ENCODE assay signal across 12 cellular contexts in genomic region chrX:104370089-104370488, GRCh38.
DNase-seq lines count a peak whose midpoint lies in the region; ATAC-seq and TF ChIP-seq lines count a peak whose summit lies in the region.
"Had no signal": no experiment of that assay in that cellular context is flagged by ENCODE, and none has a peak within 500 bp of the region (broad histone marks: within the 10 kb centered on the region; RNA-seq: fewer than 3 reads in every experiment).

No MANE protein-coding gene starts in this region.

- intact Hi-C loops in dorsolateral prefrontal cortex (cut with DNase I), result no loop called here
- intact Hi-C loops in Right ventricle myocardium superior (cut with DNase I), result no loop called here

- H3K27me3 Mint-ChIP-seq in activated T-cell treated with anti-CD3 and anti-CD28 coated beads, Interleukin-2, amount 50 U/mL, for 72 hours (ENCODE audit: low read depth), result peaks cover 29% of the 10 kb centered on the region
- H3K27me3 Mint-ChIP-seq in effector memory CD8-positive, alpha-beta T cell, result peaks cover 6 to 9% of the 10 kb centered on the region in 2 donors

- no peaks in the 10 kb centered on the region for H3K36me3 Mint-ChIP-seq in activated T-cell treated with anti-CD3 and anti-CD28 coated beads, Interleukin-2, amount 50 U/mL, for 72 hours (ENCODE audit: insufficient read depth in 2 of 2)
- H3K36me3 Mint-ChIP-seq in effector memory CD8-positive, alpha-beta T cell (ENCODE audit: insufficient read depth), result no peaks in the 10 kb centered on the region

- H3K27ac ChIP-seq in dorsolateral prefrontal cortex, result no peak overlapping the region
- H3K27ac ChIP-seq: upper lobe of right lung had no signal

- H3K27me3 ChIP-seq in dorsolateral prefrontal cortex, result peaks cover 0 to 87% (median 29%) of the 10 kb centered on the region in 45 donors
- H3K27me3 ChIP-seq: upper lobe of right lung had no signal

- no peaks in the 10 kb centered on the region for H3K4me1 Mint-ChIP-seq in activated T-cell treated with anti-CD3 and anti-CD28 coated beads, Interleukin-2, amount 50 U/mL, for 72 hours (ENCODE audit: low read depth)
- H3K4me1 Mint-ChIP-seq in effector memory CD8-positive, alpha-beta T cell (ENCODE audit: low read depth in 2 of 2), result no peaks in the 10 kb centered on the region

- no peak overlapping the region for H3K4me3 Mint-ChIP-seq in activated T-cell treated with anti-CD3 and anti-CD28 coated beads, Interleukin-2, amount 50 U/mL, for 72 hours
- no peak overlapping the region for H3K4me3 Mint-ChIP-seq in effector memory CD8-positive, alpha-beta T cell
- H3K4me3 Mint-ChIP-seq: activated T-cell treated with anti-CD3 and anti-CD28 coated beads, Interleukin-2, amount 50 U/mL, for 4 hours; T-helper 2 cell treated with Interferon-gamma antibody and Interleukin-4, amounts not matched to agents 5 μg/mL and 100 μg/mL, for 36 hours had no signal

- ATAC-seq in activated T-cell treated with anti-CD3 and anti-CD28 coated beads, Interleukin-2, amount 50 U/mL, for 72 hours (replicated peaks in 1 of 2), result no peak
- no peak for ATAC-seq in Right ventricle myocardium superior (ENCODE audit: poor library complexity)
- no peak for ATAC-seq in effector memory CD8-positive, alpha-beta T cell (replicated peaks)
- ATAC-seq: activated T-cell treated with anti-CD3 and anti-CD28 coated beads, Interleukin-2, amount 50 U/mL, for 4 hours; upper lobe of right lung had no signal

- no peaks in the 10 kb centered on the region for H3K9me3 Mint-ChIP-seq in activated T-cell treated with anti-CD3 and anti-CD28 coated beads, Interleukin-2, amount 50 U/mL, for 72 hours
- H3K9me3 Mint-ChIP-seq in effector memory CD8-positive, alpha-beta T cell, result no peaks in the 10 kb centered on the region
- H3K9me3 Mint-ChIP-seq: activated T-cell treated with anti-CD3 and anti-CD28 coated beads, Interleukin-2, amount 50 U/mL, for 4 hours; T-helper 2 cell treated with Interferon-gamma antibody and Interleukin-4, amounts not matched to agents 5 μg/mL and 100 μg/mL, for 36 hours had no signal

- H3K27ac Mint-ChIP-seq in activated T-cell treated with anti-CD3 and anti-CD28 coated beads, Interleukin-2, amount 50 U/mL, for 72 hours, result no peak overlapping the region
- H3K27ac Mint-ChIP-seq in effector memory CD8-positive, alpha-beta T cell, result no peak overlapping the region
- H3K27ac Mint-ChIP-seq: T-helper 2 cell treated with Interferon-gamma antibody and Interleukin-4, amounts not matched to agents 5 μg/mL and 100 μg/mL, for 36 hours had no signal

- TF ChIP-seq CTCF in NB4 (IDR thresholded peaks at IDR 0.05; ENCODE audit: low read depth, low read length) (no peak), choroid plexus epithelial cell (conservative IDR thresholded peaks at IDR 0.05; ENCODE audit: low read depth, low read length) (peak; percentile 35), dorsolateral prefrontal cortex (IDR thresholded peaks at IDR 0.05 in 54 of 56, conservative IDR thresholded peaks at IDR 0.05 in 2 of 56; ENCODE audit: low read depth in 1 of 56, partially characterized antibody in 56 of 56) (peak in 4 of 56 donors; percentile 11 to 20 (median 16))

- H3K4me3 ChIP-seq in NB4 (ENCODE audit: low read depth, low read length) (no peak overlapping the region), choroid plexus epithelial cell (ENCODE audit: low read depth, low read length) (no peak overlapping the region), dorsolateral prefrontal cortex (no peak overlapping the region)
- H3K4me3 ChIP-seq: upper lobe of right lung had no signal

- DNase-seq in Daoy (ENCODE audit: low read depth) (peak; percentile 6), NB4 (ENCODE audit: low read depth) (peak; percentile 7), choroid plexus epithelial cell (ENCODE audit: low read depth) (peak; percentile 37), medulla oblongata (ENCODE audit: extremely low spot score) (peak; percentile 13), dorsolateral prefrontal cortex (no peak), Right ventricle myocardium superior (no peak)
- DNase-seq in activated T-cell treated with anti-CD3 and anti-CD28 coated beads, Interleukin-2, amount 50 U/mL, for 72 hours, result no peak
- DNase-seq in effector memory CD8-positive, alpha-beta T cell, result no peak
- DNase-seq: activated T-cell treated with anti-CD3 and anti-CD28 coated beads, Interleukin-2, amount 50 U/mL, for 4 hours; HCEC 1CT; upper lobe of right lung had no signal

- no peak for TF ChIP-seq POLR2A in NB4 (IDR thresholded peaks at IDR 0.05; ENCODE audit: extremely low read depth, insufficient read length)

Comparison
In these comparisons a context has a peak if more than half of its experiments do, and no peak if none do; other contexts are left out.
1. DNase-seq: peak in Daoy (single experiment), NB4 (single experiment), choroid plexus epithelial cell (single experiment) and medulla oblongata (single experiment); none in activated T-cell treated with anti-CD3 and anti-CD28 coated beads, Interleukin-2, amount 50 U/mL, for 72 hours (0 of 2), dorsolateral prefrontal cortex (0 of 10), Right ventricle myocardium superior (single experiment) and effector memory CD8-positive, alpha-beta T cell (0 of 3).